In genomic region chr10:4514445-4515108, GRCh38 we compare ENCODE assay signal across 8 cellular contexts.
DNase-seq lines count a peak whose midpoint lies in the region; ATAC-seq and TF ChIP-seq lines count a peak whose summit lies in the region.

No MANE protein-coding gene starts in this region.

- no peak overlapping the region for H2AFZ ChIP-seq in OCI-LY3 (ENCODE audit: low read depth, low read length)

- H3K27ac ChIP-seq in OCI-LY3 (ENCODE audit: low read length), result peak overlapping the region; percentile 90
- H3K27ac ChIP-seq in left lung, result peak overlapping the region; percentile 16 to 78

- H3K4me1 Mint-ChIP-seq in CD14-positive monocyte (peaks cover 37% of the 10 kb centered on the region), progenitor cell of endocrine pancreas (ENCODE audit: low read depth) (peaks cover 4% of the 10 kb centered on the region)

- intact Hi-C loops in CD14-positive monocyte (cut with micrococcal nuclease), result no loop called here
- intact Hi-C loops in left lung (cut with DNase I), result loop anchor here in 1 of 2 donors (10.0 kb wide), 1 partner anchor 130 kb away; no protein-coding TSS in a partner anchor

- no peaks in the 10 kb centered on the region for H3K79me2 ChIP-seq in OCI-LY3 (ENCODE audit: low read length)

- peaks cover 0 to 6% (median 3%) of the 10 kb centered on the region in 7 donors for H3K9me3 Mint-ChIP-seq in CD14-positive monocyte
- peaks cover 5% of the 10 kb centered on the region for H3K9me3 Mint-ChIP-seq in progenitor cell of endocrine pancreas (ENCODE audit: low read depth)

- peak overlapping the region; percentile 53 to 83 for H3K4me3 Mint-ChIP-seq in CD14-positive monocyte
- no peak overlapping the region for H3K4me3 Mint-ChIP-seq in progenitor cell of endocrine pancreas (ENCODE audit: low read depth)

- no peaks in the 10 kb centered on the region for H3K36me3 ChIP-seq in OCI-LY3 (replicated peaks; ENCODE audit: low read depth, low read length)
- H3K36me3 ChIP-seq in left lung, result no peaks in the 10 kb centered on the region

- TF ChIP-seq CTCF in CD14-positive monocyte (IDR thresholded peaks at IDR 0.05) (no peak), OCI-LY3 (IDR thresholded peaks at IDR 0.05; ENCODE audit: low read depth, low read length) (no peak), left lung (IDR thresholded peaks at IDR 0.05) (no peak), progenitor cell of endocrine pancreas (IDR thresholded peaks at IDR 0.05; ENCODE audit: unreplicated experiment) (no peak)

- no peaks in the 10 kb centered on the region for H4K20me1 ChIP-seq in OCI-LY3 (ENCODE audit: insufficient read depth, low read length)

- H3K27ac Mint-ChIP-seq in CD14-positive monocyte (peak overlapping the region; percentile 91 to 98 (median 97)), progenitor cell of endocrine pancreas (no peak overlapping the region)

- ATAC-seq in GM21619 (IDR thresholded peaks at IDR 0.05; ENCODE audit: unreplicated experiment) (peak; percentile 83), left lung (peak; percentile 64)

- H3K4me1 ChIP-seq in OCI-LY3 (ENCODE audit: low read length) (peaks cover 45% of the 10 kb centered on the region), left lung (peaks cover 5 to 24% of the 10 kb centered on the region in 2 donors)

- H3K4me3 ChIP-seq in OCI-LY3 (ENCODE audit: low read length) (peak overlapping the region; percentile 77), left lung (no peak overlapping the region)

- H3K36me3 Mint-ChIP-seq in CD14-positive monocyte (no peaks in the 10 kb centered on the region), progenitor cell of endocrine pancreas (ENCODE audit: insufficient read depth) (no peaks in the 10 kb centered on the region)

- H3K27me3 ChIP-seq in OCI-LY3 (ENCODE audit: low read depth, low read length) (peaks cover 4% of the 10 kb centered on the region; the same call in 1 of the 2 replicates), left lung (no peaks in the 10 kb centered on the region)

- peak overlapping the region; percentile 93 for H3K4me2 ChIP-seq in OCI-LY3 (ENCODE audit: low read length)

- DNase-seq in CD14-positive monocyte (ENCODE audit: low spot score) (peak; percentile 72), left lung (peak; percentile 67), NCI-H1092 (lab: John Stamatoyannopoulos, UW) (no peak), NCI-H128 (lab: John Stamatoyannopoulos, UW; ENCODE audit: unreplicated experiment) (no peak), progenitor cell of endocrine pancreas (ENCODE audit: low spot score, unreplicated experiment) (no peak), occipital lobe (lab: John Stamatoyannopoulos, UW) (no peak)

- H3K9me3 ChIP-seq in OCI-LY3 (ENCODE audit: insufficient read depth, low read length) (no peaks in the 10 kb centered on the region), left lung (peaks cover 0 to 3% of the 10 kb centered on the region in 2 donors)

- no peaks in the 10 kb centered on the region for H3K27me3 Mint-ChIP-seq in CD14-positive monocyte (ENCODE audit: low read depth in 3 of 3)
- no peaks in the 10 kb centered on the region for H3K27me3 Mint-ChIP-seq in progenitor cell of endocrine pancreas

- H3K9ac ChIP-seq in OCI-LY3 (ENCODE audit: low read length), result peak overlapping the region; percentile 72

Comparison
In these comparisons a context has a peak if more than half of its experiments do, and no peak if none do; other contexts are left out.
1. DNase-seq: peak in CD14-positive monocyte (single experiment) and left lung (2 of 2); none in NCI-H1092 (single experiment), NCI-H128 (single experiment), progenitor cell of endocrine pancreas (single experiment) and occipital lobe (single experiment).